11 cellular contexts compared by ENCODE assay signal in the genomic region with DNA sequence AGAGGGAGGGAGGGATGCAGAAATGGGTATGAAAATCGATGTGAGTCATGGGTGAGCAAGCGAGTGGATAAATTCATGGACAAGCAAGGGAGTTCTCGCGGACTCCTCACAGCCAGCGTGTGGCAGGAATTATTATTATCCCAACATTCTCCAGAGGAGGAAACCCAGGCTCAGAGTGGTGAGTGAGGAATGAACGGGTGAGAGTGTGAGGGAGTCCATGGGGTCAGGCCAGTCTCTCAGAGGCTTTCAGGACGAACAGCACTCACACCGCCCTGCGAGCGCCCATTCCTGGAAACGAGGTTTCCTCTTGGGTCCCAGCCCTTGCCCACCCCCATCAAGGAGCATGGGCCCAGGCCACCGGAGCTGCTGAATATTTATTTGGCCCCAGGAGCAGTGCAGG. TPM values are rescaled to one million over a fixed set of nuclear protein-coding genes. Genes with fewer than 3 reads are reported as not detected.
DNase-seq lines count a peak whose midpoint lies in the region; ATAC-seq and TF ChIP-seq lines count a peak whose summit lies in the region.
"Had no signal": no experiment of that assay in that cellular context is flagged by ENCODE, and none has a peak within 500 bp of the region (broad histone marks: within the 10 kb centered on the region; RNA-seq: fewer than 3 reads in every experiment).

No MANE protein-coding gene starts in this region.

- no peaks in the 10 kb centered on the region for H3K36me3 ChIP-seq in CD4-positive, CD25-positive, alpha-beta regulatory T cell (ENCODE audit: control insufficient read depth, insufficient read depth, low read length)
- H3K36me3 ChIP-seq in HUES64 (ENCODE audit: insufficient read depth, low read length): no peaks in the 10 kb centered on the region
- H3K36me3 ChIP-seq: tibial nerve had no signal

- H3K27ac Mint-ChIP-seq in CD4-positive, CD25-positive, alpha-beta regulatory T cell: no peak overlapping the region
- H3K27ac Mint-ChIP-seq in mesothelial cell of epicardium: no peak overlapping the region

- H3K9ac ChIP-seq in HUES64 (ENCODE audit: low read depth, low read length): no peak overlapping the region

- H3K27me3 Mint-ChIP-seq in CD4-positive, CD25-positive, alpha-beta regulatory T cell: peaks cover 67% of the 10 kb centered on the region
- peaks cover 92% of the 10 kb centered on the region for H3K27me3 Mint-ChIP-seq in mesothelial cell of epicardium (ENCODE audit: low read depth)

- no peak overlapping the region for H3K27ac ChIP-seq in CD4-positive, CD25-positive, alpha-beta regulatory T cell (ENCODE audit: insufficient read depth, low read length, poor library complexity, severe bottlenecking)
- no peak overlapping the region for H3K27ac ChIP-seq in HUES64 (ENCODE audit: low read depth, low read length)
- H3K27ac ChIP-seq: tibial nerve had no signal

- no peak for ATAC-seq in CD4-positive, CD25-positive, alpha-beta regulatory T cell (ENCODE audit: low read depth in 2 of 2)

- TF ChIP-seq CTCF in cardiac fibroblast (IDR thresholded peaks at IDR 0.05; ENCODE audit: low read depth, low read length): no peak
- TF ChIP-seq CTCF in mesothelial cell of epicardium (IDR thresholded peaks at IDR 0.05; ENCODE audit: unreplicated experiment): no peak

- H3K9me3 ChIP-seq in CD4-positive, CD25-positive, alpha-beta regulatory T cell (ENCODE audit: control insufficient read depth in 2 of 2, low read length in 2 of 2): peaks cover 0 to 5% of the 10 kb centered on the region in 2 experiments
- no peaks in the 10 kb centered on the region for H3K9me3 ChIP-seq in HUES64 (ENCODE audit: insufficient read depth, low read depth, low read length)
- H3K9me3 ChIP-seq: tibial nerve had no signal

- H3K27me3 ChIP-seq in CD4-positive, CD25-positive, alpha-beta regulatory T cell (ENCODE audit: control insufficient read depth, insufficient read depth, low read length): peaks cover 33% of the 10 kb centered on the region
- peaks cover 49% of the 10 kb centered on the region for H3K27me3 ChIP-seq in HUES64 (ENCODE audit: insufficient read depth, low read length)

- peaks cover 0 to 12% (median 0%) of the 10 kb centered on the region in 7 donors for H3K9me3 Mint-ChIP-seq in CD4-positive, CD25-positive, alpha-beta regulatory T cell
- no peaks in the 10 kb centered on the region for H3K9me3 Mint-ChIP-seq in mesothelial cell of epicardium

- peak overlapping the region in 3 of 4 donors; percentile 68 to 79 (median 71) for H3K4me3 Mint-ChIP-seq in CD4-positive, CD25-positive, alpha-beta regulatory T cell
- peak overlapping the region; percentile 57 for H3K4me3 Mint-ChIP-seq in mesothelial cell of epicardium

- peaks cover 16% of the 10 kb centered on the region for H3K4me1 ChIP-seq in CD4-positive, CD25-positive, alpha-beta regulatory T cell (ENCODE audit: control insufficient read depth, insufficient read depth, low read length, poor library complexity, severe bottlenecking)
- H3K4me1 ChIP-seq in HUES64 (ENCODE audit: insufficient read depth, low read length): no peaks in the 10 kb centered on the region

- no peak overlapping the region for H3K4me3 ChIP-seq in CD4-positive, CD25-positive, alpha-beta regulatory T cell (ENCODE audit: low read depth, low read length)
- H3K4me3 ChIP-seq in HUES64 (ENCODE audit: low read length) (peak overlapping the region; percentile 84), cardiac fibroblast (replicated peaks in 1 of 2; ENCODE audit: low read depth in 2 of 2, low read length in 2 of 2) (peak overlapping the region; percentile 15 to 48)

- DNase-seq in CD4-positive, CD25-positive, alpha-beta regulatory T cell: no peak
- DNase-seq in cardiac fibroblast (ENCODE audit: low read depth in 2 of 2): peak; percentile 38 to 49
- DNase-seq in mesothelial cell of epicardium (ENCODE audit: low spot score in 2 of 2, unreplicated experiment in 2 of 2): no peak
- DNase-seq in NCI-H446 (lab: John Stamatoyannopoulos, UW): no peak
- no peak for DNase-seq in activated CD4-positive, CD25-positive, alpha-beta regulatory T cell (lab: John Stamatoyannopoulos, UW)
- DNase-seq in LoVo (ENCODE audit: low spot score): no peak
- no peak for DNase-seq in nucleus accumbens (lab: John Stamatoyannopoulos, UW)
- DNase-seq: activated CD4-positive, alpha-beta T cell treated with anti-CD3 and anti-CD28 coated beads for 1 hour; NCI-H2029 had no signal

- H3K4me1 Mint-ChIP-seq in CD4-positive, CD25-positive, alpha-beta regulatory T cell: peaks cover 0 to 29% (median 11%) of the 10 kb centered on the region in 4 donors
- peaks cover 8% of the 10 kb centered on the region for H3K4me1 Mint-ChIP-seq in mesothelial cell of epicardium

- H3K36me3 Mint-ChIP-seq in CD4-positive, CD25-positive, alpha-beta regulatory T cell: no peaks in the 10 kb centered on the region
- H3K36me3 Mint-ChIP-seq in mesothelial cell of epicardium: no peaks in the 10 kb centered on the region

- WGBS in HUES64: 12% methylated on average over 11 of the region's 12 CpGs

RNA-seq across cellular contexts. Expression of a gene that starts 6.3 kb away (rescaled TPM):
- not detected for total RNA-seq in CD4-positive, CD25-positive, alpha-beta regulatory T cell
- not detected for polyA plus RNA-seq in CD4-positive, CD25-positive, alpha-beta regulatory T cell
- polyA plus RNA-seq in HUES64 (2013, experiment 1 of 2): 4.2 TPM
- 6.4 TPM for polyA plus RNA-seq in HUES64 (2013, experiment 2 of 2)
- total RNA-seq in mesothelial cell of epicardium: 2.9 to 4.4 TPM (median 3.3 TPM) in 3 replicates

RNA-seq across cellular contexts. Expression of a gene that starts 7.3 kb away (rescaled TPM):
- 1.9 TPM for total RNA-seq in CD4-positive, CD25-positive, alpha-beta regulatory T cell
- polyA plus RNA-seq in CD4-positive, CD25-positive, alpha-beta regulatory T cell: under 1 TPM in 1 of 4 donors, not detected in 3; 0.06 TPM
- 0.95 TPM for polyA plus RNA-seq in HUES64 (2013, experiment 1 of 2)
- 0.57 TPM for polyA plus RNA-seq in HUES64 (2013, experiment 2 of 2)
- total RNA-seq in mesothelial cell of epicardium: 0.32 to 0.67 TPM (median 0.47 TPM) in 3 replicates
- total RNA-seq: tibial nerve had no signal

RNA-seq across cellular contexts. Expression of a gene that starts 15.2 kb away (rescaled TPM):
- total RNA-seq in CD4-positive, CD25-positive, alpha-beta regulatory T cell: not detected
- not detected for polyA plus RNA-seq in CD4-positive, CD25-positive, alpha-beta regulatory T cell
- 11.6 TPM for polyA plus RNA-seq in HUES64 (2013, experiment 1 of 2)
- 20.9 TPM for polyA plus RNA-seq in HUES64 (2013, experiment 2 of 2)
- total RNA-seq in mesothelial cell of epicardium: 6.3 to 9.1 TPM (median 8.9 TPM) in 3 replicates
- total RNA-seq: tibial nerve had no signal

RNA-seq across cellular contexts. Expression of a gene that starts 23.7 kb away (rescaled TPM):
- not detected for total RNA-seq in CD4-positive, CD25-positive, alpha-beta regulatory T cell
- polyA plus RNA-seq in CD4-positive, CD25-positive, alpha-beta regulatory T cell: not detected
- 87.2 TPM for polyA plus RNA-seq in HUES64 (2013, experiment 1 of 2)
- 104 TPM for polyA plus RNA-seq in HUES64 (2013, experiment 2 of 2)
- 47.5 to 57.5 TPM (median 48.9 TPM) in 3 replicates for total RNA-seq in mesothelial cell of epicardium

RNA-seq across cellular contexts. Expression of a gene that starts 36.6 kb away (rescaled TPM):
- not detected for total RNA-seq in CD4-positive, CD25-positive, alpha-beta regulatory T cell
- polyA plus RNA-seq in CD4-positive, CD25-positive, alpha-beta regulatory T cell: not detected
- polyA plus RNA-seq in HUES64 (2013, experiment 1 of 2): 0.70 TPM
- 0.76 TPM for polyA plus RNA-seq in HUES64 (2013, experiment 2 of 2)
- 10.4 to 10.7 TPM (median 10.5 TPM) in 3 replicates for total RNA-seq in mesothelial cell of epicardium

Comparison
In these comparisons a context has a peak if more than half of its experiments do, and no peak if none do; other contexts are left out.
1. DNase-seq: peak in cardiac fibroblast (2 of 2); none in CD4-positive, CD25-positive, alpha-beta regulatory T cell (0 of 3), mesothelial cell of epicardium (0 of 2), NCI-H446 (0 of 2), activated CD4-positive, CD25-positive, alpha-beta regulatory T cell (0 of 4), LoVo (single experiment) and nucleus accumbens (0 of 56).